In the genomic region with DNA sequence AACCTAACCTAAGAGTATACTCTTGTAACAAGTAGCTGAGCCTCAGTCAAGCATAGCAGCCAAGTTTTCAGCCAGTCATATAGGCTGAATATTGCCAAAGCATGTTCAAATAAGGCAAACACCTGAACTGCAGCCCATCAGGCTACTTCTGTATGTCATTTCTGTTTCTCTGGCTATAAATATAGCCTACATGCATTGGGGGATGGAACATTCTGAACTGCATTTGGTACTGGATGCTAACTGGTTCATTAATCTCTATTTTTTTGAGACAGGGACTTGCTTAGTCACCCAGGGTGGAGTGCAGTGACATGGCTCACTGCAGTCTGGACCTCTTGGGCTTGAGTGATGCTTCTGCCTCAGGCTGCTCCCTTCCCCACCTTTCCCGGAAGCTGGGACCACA, we compare ENCODE assay signal across 11 cellular contexts. TPM values are rescaled to one million over a fixed set of nuclear protein-coding genes. Genes with fewer than 3 reads are reported as not detected.
DNase-seq lines count a peak whose midpoint lies in the region; ATAC-seq, FAIRE-seq and TF ChIP-seq lines count a peak whose summit lies in the region.
"Had no signal": no experiment of that assay in that cellular context is flagged by ENCODE, and none has a peak within 500 bp of the region (broad histone marks: within the 10 kb centered on the region; RNA-seq: fewer than 3 reads in every experiment).

No MANE protein-coding gene starts in this region.

- no peaks in the 10 kb centered on the region for H3K9me3 Mint-ChIP-seq in GM23338
- H3K9me3 Mint-ChIP-seq: activated CD4-positive, alpha-beta memory T cell treated with anti-CD3 and anti-CD28 coated beads, Interleukin-2, amount 10 ng/mL, durations not matched to agents 7 days and 5 days had no signal

- peak; percentile 15; the same call in 1 of the 2 replicates for TF ChIP-seq EP300 in Ishikawa (IDR thresholded peaks at IDR 0.05; ENCODE audit: borderline replicate concordance)

- H3K9me3 ChIP-seq in colonic mucosa = no peaks in the 10 kb centered on the region

- no peaks in the 10 kb centered on the region for H3K4me1 Mint-ChIP-seq in GM23338

- DNase-seq in GM12892 (ENCODE audit: insufficient read length) (no peak), GM20000 (ENCODE audit: low spot score) (peak; percentile 10), glomerular visceral epithelial cell (ENCODE audit: extremely low spot score) (peak; percentile 33), GM23338 (ENCODE audit: low spot score) (no peak), colonic mucosa (no peak), SK-N-DZ (ENCODE audit: low spot score) (no peak)
- DNase-seq: activated CD4-positive, alpha-beta memory T cell treated with anti-CD3 and anti-CD28 coated beads, Interleukin-2, amount 10 ng/mL, durations not matched to agents 7 days and 5 days; Calu3; NCI-H226 had no signal

- H3K27ac Mint-ChIP-seq in GM23338 = no peak overlapping the region; the same call in 1 of the 2 replicates
- H3K27ac Mint-ChIP-seq: activated CD4-positive, alpha-beta memory T cell treated with anti-CD3 and anti-CD28 coated beads, Interleukin-2, amount 10 ng/mL, durations not matched to agents 7 days and 5 days had no signal

- no peak overlapping the region for H3K9ac ChIP-seq in colonic mucosa (ENCODE audit: low read depth in 2 of 2, low read length in 2 of 2)

- H3K4me1 ChIP-seq in GM23338 (ENCODE audit: insufficient read depth) = no peaks in the 10 kb centered on the region
- no peaks in the 10 kb centered on the region for H3K4me1 ChIP-seq in colonic mucosa

- H3F3A ChIP-seq in GM23338 (replicated peaks; ENCODE audit: low read depth) = no peaks in the 10 kb centered on the region

- H3K4me3 ChIP-seq in GM23338 (no peak overlapping the region), colonic mucosa (no peak overlapping the region)
- H3K4me3 ChIP-seq: smooth muscle cell had no signal

- no peaks in the 10 kb centered on the region; the same call in none of the 2 replicates for H4K20me1 ChIP-seq in GM23338 (replicated peaks; ENCODE audit: insufficient read depth)

- no peak overlapping the region for H3K4me3 Mint-ChIP-seq in GM23338
- H3K4me3 Mint-ChIP-seq: activated CD4-positive, alpha-beta memory T cell treated with anti-CD3 and anti-CD28 coated beads, Interleukin-2, amount 10 ng/mL, durations not matched to agents 7 days and 5 days had no signal

- peaks cover 17% of the 10 kb centered on the region for H3K79me2 ChIP-seq in GM23338 (replicated peaks; ENCODE audit: insufficient read depth)

- no peak for ATAC-seq in GM23338

- peaks cover 5% of the 10 kb centered on the region; the same call in 2 of the 3 replicates for H3K36me3 Mint-ChIP-seq in GM23338 (ENCODE audit: low read depth)

- H3K27me3 ChIP-seq in GM23338 (ENCODE audit: insufficient read depth) = no peaks in the 10 kb centered on the region
- no peaks in the 10 kb centered on the region for H3K27me3 ChIP-seq in colonic mucosa

- H3K9me2 ChIP-seq in GM23338 (ENCODE audit: insufficient read depth) = no peaks in the 10 kb centered on the region

- H3K27ac ChIP-seq in GM23338 (ENCODE audit: low read depth) = no peak overlapping the region
- no peak overlapping the region for H3K27ac ChIP-seq in colonic mucosa

- intact Hi-C loops in colonic mucosa (cut with DNase I) = no loop called here

- no peak overlapping the region for H2AFZ ChIP-seq in GM23338

- H3K36me3 ChIP-seq in GM23338 (ENCODE audit: insufficient read depth) (no peaks in the 10 kb centered on the region), colonic mucosa (no peaks in the 10 kb centered on the region)

- H3K4me2 ChIP-seq in GM23338 = no peak overlapping the region
- H3K4me2 ChIP-seq: smooth muscle cell had no signal

- no peaks in the 10 kb centered on the region for H3K27me3 Mint-ChIP-seq in GM23338 (ENCODE audit: insufficient read depth, low read depth, poor library complexity)
- H3K27me3 Mint-ChIP-seq: activated CD4-positive, alpha-beta memory T cell treated with anti-CD3 and anti-CD28 coated beads, Interleukin-2, amount 10 ng/mL, durations not matched to agents 7 days and 5 days had no signal

- TF ChIP-seq CTCF in GM20000 (IDR thresholded peaks at IDR 0.05; ENCODE audit: extremely low read depth, missing control alignments) (no peak), GM23338 (conservative IDR thresholded peaks at IDR 0.05; ENCODE audit: low read depth in 2 of 2) (no peak), colonic mucosa (IDR thresholded peaks at IDR 0.05) (no peak)

- FAIRE-seq in GM12892 (lab: Jason Lieb, UNC) = peak; percentile 92

- TF ChIP-seq POLR2A in GM12892 (IDR thresholded peaks at IDR 0.05; ENCODE audit: low read depth, low read length) = no peak

- no peak for TF ChIP-seq RAD21 in Ishikawa (IDR thresholded peaks at IDR 0.05; ENCODE audit: low read depth)

TF ChIP-seq in Ishikawa, 13 proteins besides CTCF, POLR2A, EP300 and RAD21:
- TF ChIP-seq, protein P1, sequence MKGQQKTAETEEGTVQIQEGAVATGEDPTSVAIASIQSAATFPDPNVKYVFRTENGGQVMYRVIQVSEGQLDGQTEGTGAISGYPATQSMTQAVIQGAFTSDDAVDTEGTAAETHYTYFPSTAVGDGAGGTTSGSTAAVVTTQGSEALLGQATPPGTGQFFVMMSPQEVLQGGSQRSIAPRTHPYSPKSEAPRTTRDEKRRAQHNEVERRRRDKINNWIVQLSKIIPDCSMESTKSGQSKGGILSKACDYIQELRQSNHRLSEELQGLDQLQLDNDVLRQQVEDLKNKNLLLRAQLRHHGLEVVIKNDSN (IDR thresholded peaks at IDR 0.05) = no peak
- TF ChIP-seq TCF12 (IDR thresholded peaks at IDR 0.05; ENCODE audit: low read depth) = 0 out of 2 replicates have a peak, but pooled peaks have one; percentile 29
- 0 out of 2 replicates have a peak, but pooled peaks have one; percentile 15 for TF ChIP-seq FOXM1 (IDR thresholded peaks at IDR 0.05; ENCODE audit: borderline replicate concordance, low read depth)
- peak; percentile 66 for TF ChIP-seq NFIC (IDR thresholded peaks at IDR 0.05)
- no peak for TF ChIP-seq ZBTB7A (IDR thresholded peaks at IDR 0.05; ENCODE audit: low read depth)

TF ChIP-seq in GM23338, 12 proteins besides CTCF, POLR2A, EP300 and RAD21 (continues in another document):
- TF ChIP-seq, protein P2, sequence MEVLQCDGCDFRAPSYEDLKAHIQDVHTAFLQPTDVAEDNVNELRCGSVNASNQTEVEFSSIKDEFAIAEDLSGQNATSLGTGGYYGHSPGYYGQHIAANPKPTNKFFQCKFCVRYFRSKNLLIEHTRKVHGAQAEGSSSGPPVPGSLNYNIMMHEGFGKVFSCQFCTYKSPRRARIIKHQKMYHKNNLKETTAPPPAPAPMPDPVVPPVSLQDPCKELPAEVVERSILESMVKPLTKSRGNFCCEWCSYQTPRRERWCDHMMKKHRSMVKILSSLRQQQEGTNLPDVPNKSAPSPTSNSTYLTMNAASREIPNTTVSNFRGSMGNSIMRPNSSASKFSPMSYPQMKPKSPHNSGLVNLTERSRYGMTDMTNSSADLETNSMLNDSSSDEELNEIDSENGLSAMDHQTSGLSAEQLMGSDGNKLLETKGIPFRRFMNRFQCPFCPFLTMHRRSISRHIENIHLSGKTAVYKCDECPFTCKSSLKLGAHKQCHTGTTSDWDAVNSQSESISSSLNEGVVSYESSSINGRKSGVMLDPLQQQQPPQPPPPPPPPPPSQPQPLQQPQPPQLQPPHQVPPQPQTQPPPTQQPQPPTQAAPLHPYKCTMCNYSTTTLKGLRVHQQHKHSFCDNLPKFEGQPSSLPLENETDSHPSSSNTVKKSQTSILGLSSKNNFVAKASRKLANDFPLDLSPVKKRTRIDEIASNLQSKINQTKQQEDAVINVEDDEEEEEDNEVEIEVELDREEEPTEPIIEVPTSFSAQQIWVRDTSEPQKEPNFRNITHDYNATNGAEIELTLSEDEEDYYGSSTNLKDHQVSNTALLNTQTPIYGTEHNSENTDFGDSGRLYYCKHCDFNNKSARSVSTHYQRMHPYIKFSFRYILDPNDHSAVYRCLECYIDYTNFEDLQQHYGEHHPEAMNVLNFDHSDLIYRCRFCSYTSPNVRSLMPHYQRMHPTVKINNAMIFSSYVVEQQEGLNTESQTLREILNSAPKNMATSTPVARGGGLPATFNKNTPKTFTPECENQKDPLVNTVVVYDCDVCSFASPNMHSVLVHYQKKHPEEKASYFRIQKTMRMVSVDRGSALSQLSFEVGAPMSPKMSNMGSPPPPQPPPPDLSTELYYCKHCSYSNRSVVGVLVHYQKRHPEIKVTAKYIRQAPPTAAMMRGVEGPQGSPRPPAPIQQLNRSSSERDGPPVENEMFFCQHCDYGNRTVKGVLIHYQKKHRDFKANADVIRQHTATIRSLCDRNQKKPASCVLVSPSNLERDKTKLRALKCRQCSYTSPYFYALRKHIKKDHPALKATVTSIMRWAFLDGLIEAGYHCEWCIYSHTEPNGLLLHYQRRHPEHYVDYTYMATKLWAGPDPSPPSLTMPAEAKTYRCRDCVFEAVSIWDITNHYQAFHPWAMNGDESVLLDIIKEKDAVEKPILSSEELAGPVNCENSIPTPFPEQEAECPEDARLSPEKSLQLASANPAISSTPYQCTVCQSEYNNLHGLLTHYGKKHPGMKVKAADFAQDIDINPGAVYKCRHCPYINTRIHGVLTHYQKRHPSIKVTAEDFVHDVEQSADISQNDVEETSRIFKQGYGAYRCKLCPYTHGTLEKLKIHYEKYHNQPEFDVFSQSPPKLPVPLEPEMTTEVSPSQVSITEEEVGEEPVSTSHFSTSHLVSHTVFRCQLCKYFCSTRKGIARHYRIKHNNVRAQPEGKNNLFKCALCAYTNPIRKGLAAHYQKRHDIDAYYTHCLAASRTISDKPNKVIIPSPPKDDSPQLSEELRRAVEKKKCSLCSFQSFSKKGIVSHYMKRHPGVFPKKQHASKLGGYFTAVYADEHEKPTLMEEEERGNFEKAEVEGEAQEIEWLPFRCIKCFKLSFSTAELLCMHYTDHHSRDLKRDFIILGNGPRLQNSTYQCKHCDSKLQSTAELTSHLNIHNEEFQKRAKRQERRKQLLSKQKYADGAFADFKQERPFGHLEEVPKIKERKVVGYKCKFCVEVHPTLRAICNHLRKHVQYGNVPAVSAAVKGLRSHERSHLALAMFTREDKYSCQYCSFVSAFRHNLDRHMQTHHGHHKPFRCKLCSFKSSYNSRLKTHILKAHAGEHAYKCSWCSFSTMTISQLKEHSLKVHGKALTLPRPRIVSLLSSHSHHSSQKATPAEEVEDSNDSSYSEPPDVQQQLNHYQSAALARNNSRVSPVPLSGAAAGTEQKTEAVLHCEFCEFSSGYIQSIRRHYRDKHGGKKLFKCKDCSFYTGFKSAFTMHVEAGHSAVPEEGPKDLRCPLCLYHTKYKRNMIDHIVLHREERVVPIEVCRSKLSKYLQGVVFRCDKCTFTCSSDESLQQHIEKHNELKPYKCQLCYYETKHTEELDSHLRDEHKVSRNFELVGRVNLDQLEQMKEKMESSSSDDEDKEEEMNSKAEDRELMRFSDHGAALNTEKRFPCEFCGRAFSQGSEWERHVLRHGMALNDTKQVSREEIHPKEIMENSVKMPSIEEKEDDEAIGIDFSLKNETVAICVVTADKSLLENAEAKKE (CRISPR knock-in tag; IDR thresholded peaks at IDR 0.05) = no peak
- TF ChIP-seq NANOG (IDR thresholded peaks at IDR 0.05; ENCODE audit: borderline replicate concordance) (no peak), ZNF114 (CRISPR knock-in tag; IDR thresholded peaks at IDR 0.05) (no peak)

RNA-seq across cellular contexts. Expression of a gene that starts 37.3 kb away (rescaled TPM):
- 12.2 TPM for polyA plus RNA-seq in GM12892 (2012; ENCODE audit: missing spikeins)
- total RNA-seq in GM23338 (2014; rRNA removed; shearing (Covaris generic)) = 20.7 and 57.7 TPM in 2 replicates
- 9.3 and 11.5 TPM in 2 replicates for polyA plus RNA-seq in GM23338 (2016; fragmentation: Nextera tagmentation; extraction: Ambion mirVana)
- 10 to 100 TPM; 76.3 to 79.1 TPM for total RNA-seq in colonic mucosa
- polyA plus RNA-seq in SK-N-DZ (2014; cell fraction: cytosol; rRNA removed) = 8.1 and 9.5 TPM in 2 replicates
- 16.7 and 44.9 TPM in 2 replicates for polyA plus RNA-seq in SK-N-DZ (2014; cell fraction: nucleus; rRNA removed)

Comparison
In these comparisons a context has a peak if more than half of its experiments do, and no peak if none do; other contexts are left out.
1. DNase-seq: peak in GM20000 (single experiment) and glomerular visceral epithelial cell (single experiment); none in GM12892 (single experiment), GM23338 (single experiment), colonic mucosa (single experiment) and SK-N-DZ (single experiment).